In the genomic region with DNA sequence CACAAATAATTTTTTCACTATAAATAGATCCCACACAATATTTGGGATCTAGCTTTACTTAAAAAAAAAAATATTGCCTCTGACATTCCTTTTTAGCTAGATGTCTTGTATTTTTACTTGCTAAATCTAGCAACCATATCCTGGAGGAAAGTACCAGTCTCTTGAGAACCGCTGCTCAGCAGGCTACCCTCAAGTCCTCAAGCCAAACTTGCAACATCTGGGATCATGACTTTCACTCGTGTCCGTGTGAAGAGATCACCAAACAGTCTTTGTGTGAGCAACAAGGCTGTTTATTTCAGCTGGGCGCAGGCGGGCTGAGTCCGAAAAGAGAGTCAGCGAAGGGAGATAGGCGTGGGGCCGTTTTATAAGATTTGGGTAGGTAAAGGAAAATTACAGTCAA, we compare ENCODE assay signal across 19 cellular contexts.
DNase-seq lines count a peak whose midpoint lies in the region; ATAC-seq and TF ChIP-seq lines count a peak whose summit lies in the region.
"Had no signal": no experiment of that assay in that cellular context is flagged by ENCODE, and none has a peak within 500 bp of the region (broad histone marks: within the 10 kb centered on the region; RNA-seq: fewer than 3 reads in every experiment).

No MANE protein-coding gene starts in this region.

- no peaks in the 10 kb centered on the region for H3K9me3 Mint-ChIP-seq in endothelial cell (ENCODE audit: unreplicated experiment)
- H3K9me3 Mint-ChIP-seq: CD8-positive, alpha-beta T cell; HFFc6 had no signal

- H3K4me3 ChIP-seq in right cardiac atrium (ENCODE audit: low read length) (no peak overlapping the region), mesendoderm (ENCODE audit: low read length) (no peak overlapping the region)
- H3K4me3 ChIP-seq: BLaER1, GM23248, HAP-1 had no signal

- no peak overlapping the region for H3K27ac Mint-ChIP-seq in endothelial cell (ENCODE audit: unreplicated experiment)
- H3K27ac Mint-ChIP-seq: B cell; CD4-positive, CD25-positive, alpha-beta regulatory T cell; CD8-positive, alpha-beta T cell; HFFc6 had no signal

- peak overlapping the region; percentile 42 for H3K9ac ChIP-seq in mesendoderm (ENCODE audit: low read length)
- H3K9ac ChIP-seq: BLaER1, GM23248 had no signal

- H4K5ac ChIP-seq in mesendoderm (ENCODE audit: low read length), result no peak overlapping the region

- no peak overlapping the region for H3K4me2 ChIP-seq in mesendoderm (ENCODE audit: low read length)
- H3K4me2 ChIP-seq: BLaER1 had no signal

- H3K36me3 Mint-ChIP-seq in endothelial cell (ENCODE audit: low read depth, unreplicated experiment), result no peaks in the 10 kb centered on the region
- H3K36me3 Mint-ChIP-seq: CD4-positive, CD25-positive, alpha-beta regulatory T cell; CD8-positive, alpha-beta T cell had no signal

- peak overlapping the region; percentile 90 for H2BK5ac ChIP-seq in mesendoderm (ENCODE audit: low read length)

- H4K8ac ChIP-seq in mesendoderm (ENCODE audit: low read depth, low read length), result no peak overlapping the region

- no peak overlapping the region for H2AK5ac ChIP-seq in mesendoderm (ENCODE audit: low read length)

- DNase-seq in Right ventricle myocardium inferior (ENCODE audit: missing footprints) (no peak), right cardiac atrium (no peak), left ventricle myocardium superior (peak; percentile 24), left cardiac atrium (no peak), mesendoderm (peak; percentile 72), amygdala (lab: John Stamatoyannopoulos, UW) (no peak), endothelial cell (ENCODE audit: low spot score) (no peak)
- DNase-seq: Caco-2; CD4-positive, CD25-positive, alpha-beta regulatory T cell; CD8-positive, alpha-beta T cell; DMS153; DND-41; GM23248; HFFc6 had no signal

- no peak overlapping the region for H3K4me3 Mint-ChIP-seq in endothelial cell (ENCODE audit: unreplicated experiment)
- H3K4me3 Mint-ChIP-seq: B cell; CD4-positive, CD25-positive, alpha-beta regulatory T cell; CD8-positive, alpha-beta T cell; HFFc6 had no signal

- no peaks in the 10 kb centered on the region for H3K27me3 ChIP-seq in right cardiac atrium (ENCODE audit: control insufficient read depth, insufficient read depth)
- no peaks in the 10 kb centered on the region for H3K27me3 ChIP-seq in mesendoderm (ENCODE audit: insufficient read depth, low read length, poor library complexity)
- H3K27me3 ChIP-seq: BLaER1 had no signal

- peak overlapping the region; percentile 86 for H3K56ac ChIP-seq in mesendoderm (ENCODE audit: low read length)

- H3K4me1 Mint-ChIP-seq in endothelial cell (ENCODE audit: unreplicated experiment), result no peaks in the 10 kb centered on the region
- H3K4me1 Mint-ChIP-seq: B cell; CD4-positive, CD25-positive, alpha-beta regulatory T cell had no signal

- no peak overlapping the region for H3K27ac ChIP-seq in right cardiac atrium (ENCODE audit: low read length)
- H3K27ac ChIP-seq in mesendoderm (ENCODE audit: low read depth, low read length), result peak overlapping the region; percentile 83
- H3K27ac ChIP-seq: 22Rv1, BLaER1, C4-2B, GM23248 had no signal

- intact Hi-C loops in Right ventricle myocardium inferior (cut with DNase I) (no loop called here), right cardiac atrium (cut with DNase I) (no loop called here), left ventricle myocardium superior (cut with micrococcal nuclease) (no loop called here), left cardiac atrium (cut with DNase I) (no loop called here)

- H3K4me1 ChIP-seq in right cardiac atrium (ENCODE audit: control insufficient read depth, insufficient read depth, low read length) (no peaks in the 10 kb centered on the region), mesendoderm (ENCODE audit: control insufficient read depth, low read depth, low read length) (peaks cover 5% of the 10 kb centered on the region)
- H3K4me1 ChIP-seq: BLaER1, Caco-2 had no signal

- H2BK120ac ChIP-seq in mesendoderm (ENCODE audit: low read depth, low read length), result peak overlapping the region; percentile 35

- WGBS in right cardiac atrium, result 73% methylated on average over 9 of the region's 9 CpGs
- no CpG with 5 or more reads among the region's 9 CpGs for WGBS in mesendoderm (ENCODE audit: extremely low coverage, insufficient coverage, low lambda C conversion rate)

- peak overlapping the region; percentile 89 for H3K4ac ChIP-seq in mesendoderm (ENCODE audit: low read depth, low read length)

- peak; percentile 83 for ATAC-seq in Right ventricle myocardium inferior
- ATAC-seq in right cardiac atrium, result no peak
- peak; percentile 78 for ATAC-seq in left ventricle myocardium superior
- no peak for ATAC-seq in left cardiac atrium
- ATAC-seq: CD8-positive, alpha-beta T cell had no signal

- no peaks in the 10 kb centered on the region for H3K79me2 ChIP-seq in mesendoderm (ENCODE audit: control insufficient read depth, insufficient read depth, low read length)

- H3K36me3 ChIP-seq in mesendoderm (ENCODE audit: control insufficient read depth, insufficient read depth, low read length), result no peaks in the 10 kb centered on the region
- H3K36me3 ChIP-seq: BLaER1, HAP-1 had no signal

- H3K79me1 ChIP-seq in mesendoderm (ENCODE audit: low read length), result no peaks in the 10 kb centered on the region

- H3K18ac ChIP-seq in mesendoderm (ENCODE audit: low read length), result peak overlapping the region; percentile 95

- peak overlapping the region; percentile 3 for H2BK15ac ChIP-seq in mesendoderm (replicated peaks; ENCODE audit: low read depth)

- no peaks in the 10 kb centered on the region for H3K9me3 ChIP-seq in right cardiac atrium (ENCODE audit: control insufficient read depth, low read length)
- H3K9me3 ChIP-seq: BLaER1, Caco-2, HAP-1 had no signal

- TF ChIP-seq CTCF in endothelial cell (IDR thresholded peaks at IDR 0.05; ENCODE audit: unreplicated experiment), result no peak

- no peaks in the 10 kb centered on the region for H3K27me3 Mint-ChIP-seq in endothelial cell (ENCODE audit: unreplicated experiment)

- H3K23ac ChIP-seq in mesendoderm (ENCODE audit: low read length), result no peak overlapping the region

Comparison
In these comparisons a context has a peak if more than half of its experiments do, and no peak if none do; other contexts are left out.
1. ATAC-seq: peak in Right ventricle myocardium inferior (single experiment) and left ventricle myocardium superior (single experiment); none in right cardiac atrium (0 of 2) and left cardiac atrium (0 of 2).
2. DNase-seq: peak in left ventricle myocardium superior (single experiment) and mesendoderm (single experiment); none in Right ventricle myocardium inferior (single experiment), right cardiac atrium (0 of 3), left cardiac atrium (single experiment), amygdala (0 of 56) and endothelial cell (single experiment).